ENCODE assay signal across 34 cellular contexts in the genomic region with DNA sequence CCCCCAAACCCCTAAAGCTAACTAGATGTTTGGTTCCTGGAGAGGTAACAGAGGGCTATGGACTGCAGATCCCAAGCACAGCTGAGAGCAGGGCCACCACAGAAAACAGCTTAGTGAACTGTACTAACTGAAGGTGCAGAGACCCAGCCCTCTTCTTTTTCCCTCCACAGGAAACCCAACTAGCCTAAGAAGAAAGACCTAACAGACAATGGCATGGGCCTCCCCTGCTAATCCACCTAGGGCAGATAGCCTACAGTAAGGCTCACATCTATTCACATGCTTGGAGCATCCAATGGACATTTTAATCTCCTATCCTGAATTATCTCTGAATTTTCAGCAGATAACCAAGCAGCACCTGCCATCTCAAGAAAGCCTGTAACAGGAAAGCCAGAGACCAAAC.
"Had no signal": no experiment of that assay in that cellular context is flagged by ENCODE, and none has a peak within 500 bp of the region (broad histone marks: within the 10 kb centered on the region; RNA-seq: fewer than 3 reads in every experiment).

No MANE protein-coding gene starts in this region.

- H3K27me3 ChIP-seq: adrenal gland, body of pancreas, colonic mucosa, gastrocnemius medialis, pancreas, testis, transverse colon had no signal

- H3K27me3 Mint-ChIP-seq: activated CD4-positive, alpha-beta memory T cell treated with anti-CD3 and anti-CD28 coated beads for 36 hours; activated naive CD4-positive, alpha-beta T cell treated with anti-CD3 and anti-CD28 coated beads, Interleukin-2, amount 50 U/mL, for 24 hours; activated T-cell treated with anti-CD3 and anti-CD28 coated beads, Interleukin-2, amount 50 U/mL, for 24 hours had no signal

- H3K9me3 ChIP-seq: adrenal gland, body of pancreas, colonic mucosa, gastrocnemius medialis, left ventricle myocardium inferior, mucosa of descending colon, pancreas, prostate gland, testis, transverse colon had no signal

- H3K9me3 Mint-ChIP-seq: activated CD4-positive, alpha-beta memory T cell treated with anti-CD3 and anti-CD28 coated beads for 36 hours; activated naive CD4-positive, alpha-beta T cell treated with anti-CD3 and anti-CD28 coated beads, Interleukin-2, amount 50 U/mL, for 24 hours; activated T-cell treated with anti-CD3 and anti-CD28 coated beads, Interleukin-2, amount 50 U/mL, for 24 hours; activated T-helper 2 cell treated with anti-CD3 and anti-CD28 coated beads, Interferon-gamma antibody, Interleukin-2, Interleukin-4, amounts not matched to agents 10 μg/mL and 5 μg/mL and 100 μg/mL, durations not matched to agents 14 hours and 24 hours and 36 hours; nephron; T-helper 1 cell treated with Interleukin-12 subunit alpha and Interleukin-12 subunit beta and Interleukin-4 antibody, amounts not matched to agents 30 μg/mL and 1 μg/mL, for 36 hours had no signal

- H3K4me1 ChIP-seq: adrenal gland, body of pancreas, colonic mucosa, gastrocnemius medialis, left ventricle myocardium inferior, pancreas, prostate gland, testis, transverse colon had no signal

- H3K4me3 ChIP-seq: adrenal gland, body of pancreas, colonic mucosa, gastrocnemius medialis, left ventricle myocardium inferior, lung, mucosa of descending colon, pancreas, prostate gland, skin epidermis, testis, transverse colon had no signal

- ATAC-seq: activated CD4-positive, CD25-positive, alpha-beta regulatory T cell treated with anti-CD3 and anti-CD28 coated beads, Interleukin-2, amount 50 U/mL, for 24 hours; body of pancreas; gastrocnemius medialis; mucosa of descending colon; pancreas; sciatic nerve; stimulated activated naive CD8-positive, alpha-beta T cell treated with anti-CD3 and anti-CD28 coated beads, Interleukin-15, Interleukin-2, amounts not matched to agents 100 U/mL and 50 U/mL, for 24 hours had no signal

- H3K27ac ChIP-seq: adrenal gland, body of pancreas, colonic mucosa, gastrocnemius medialis, left ventricle myocardium inferior, pancreas, prostate gland, skin epidermis, testis, transverse colon, VCaP had no signal

- DNase-seq: activated CD4-positive, alpha-beta memory T cell treated with anti-CD3 and anti-CD28 coated beads for 36 hours; activated CD4-positive, alpha-beta T cell treated with anti-CD3 and anti-CD28 coated beads for 48 hours; activated CD8-positive, alpha-beta memory T cell treated with anti-CD3 and anti-CD28 coated beads, Interleukin-2, amount 50 U/mL, for 4 hours; activated T-cell treated with anti-CD3 and anti-CD28 coated beads, Interleukin-2, amount 50 U/mL, for 24 hours; adrenal gland; aorta; body of pancreas; cerebellar nuclear complex; colonic mucosa; effector CD8-positive, alpha-beta T cell; erythroblast; gastrocnemius medialis; glutamatergic neuron; islet precursor cell; left ventricle myocardium inferior; mucosa of descending colon; pancreas; retina; stimulated activated CD4-positive, alpha-beta T cell treated with anti-CD3 and anti-CD28 coated beads, Interleukin-12 subunit alpha, Interleukin-12 subunit beta, amount 100 ng/mL, for 4 hours; stimulated activated CD4-positive, alpha-beta T cell treated with anti-CD3 and anti-CD28 coated beads, Interleukin-4, amount 100 ng/mL, for 1 hour; stimulated activated naive CD8-positive, alpha-beta T cell treated with anti-CD3 and anti-CD28 coated beads, Interleukin-15, Interleukin-2, amounts not matched to agents 100 U/mL and 50 U/mL, for 24 hours; T-helper 9 cell; testis; transverse colon had no signal

- H3K4me1 Mint-ChIP-seq: nephron had no signal

- H3K36me3 ChIP-seq: colonic mucosa had no signal

- H3K27ac Mint-ChIP-seq: activated CD4-positive, alpha-beta memory T cell treated with anti-CD3 and anti-CD28 coated beads for 36 hours; activated naive CD4-positive, alpha-beta T cell treated with anti-CD3 and anti-CD28 coated beads, Interleukin-2, amount 50 U/mL, for 24 hours; activated T-cell treated with anti-CD3 and anti-CD28 coated beads, Interleukin-2, amount 50 U/mL, for 24 hours; activated T-helper 2 cell treated with anti-CD3 and anti-CD28 coated beads, Interferon-gamma antibody, Interleukin-2, Interleukin-4, amounts not matched to agents 10 μg/mL and 5 μg/mL and 100 μg/mL, durations not matched to agents 14 hours and 24 hours and 36 hours; nephron; T-helper 1 cell treated with Interleukin-12 subunit alpha and Interleukin-12 subunit beta and Interleukin-4 antibody, amounts not matched to agents 30 μg/mL and 1 μg/mL, for 36 hours had no signal

- H3K4me3 Mint-ChIP-seq: activated CD4-positive, alpha-beta memory T cell treated with anti-CD3 and anti-CD28 coated beads for 36 hours; activated naive CD4-positive, alpha-beta T cell treated with anti-CD3 and anti-CD28 coated beads, Interleukin-2, amount 50 U/mL, for 24 hours; activated T-cell treated with anti-CD3 and anti-CD28 coated beads, Interleukin-2, amount 50 U/mL, for 24 hours; nephron; T-helper 1 cell treated with Interleukin-12 subunit alpha and Interleukin-12 subunit beta and Interleukin-4 antibody, amounts not matched to agents 30 μg/mL and 1 μg/mL, for 36 hours had no signal
